21 cellular contexts compared by ENCODE assay signal in the genomic region with DNA sequence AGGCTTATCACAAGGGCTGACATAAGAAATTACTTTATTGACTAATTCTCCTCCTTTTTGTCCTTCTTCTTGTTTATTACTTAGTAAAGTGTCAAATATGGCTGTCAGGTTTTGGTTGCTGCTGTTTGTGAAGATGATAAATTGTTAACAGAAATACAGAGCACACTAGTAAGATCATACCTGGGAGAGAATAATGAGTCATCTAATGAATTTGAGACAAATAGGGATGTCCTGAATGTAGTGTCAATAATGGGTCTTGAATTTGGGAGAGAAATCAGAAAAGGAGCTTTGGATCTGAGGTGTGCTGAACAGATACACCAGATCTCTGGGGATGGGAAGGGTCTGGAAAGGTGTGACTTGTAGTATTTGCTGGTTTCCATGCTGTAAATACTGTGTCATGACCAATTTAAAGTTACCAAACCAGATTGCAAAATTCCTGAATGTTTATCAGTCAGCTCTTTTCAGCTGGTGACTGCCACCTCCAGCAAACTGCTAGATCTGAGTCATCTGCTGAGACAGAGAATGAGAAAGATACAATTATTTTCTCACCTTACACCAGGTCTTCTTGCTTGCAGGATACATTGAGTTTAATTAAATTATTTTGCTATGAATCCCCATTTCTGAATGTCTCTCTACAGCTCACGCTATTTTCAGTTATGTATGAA.
A peak's percentile ranks its signal among the peaks of the same experiment; 100 is the strongest.
DNase-seq lines count a peak whose midpoint lies in the region; ATAC-seq, FAIRE-seq and TF ChIP-seq lines count a peak whose summit lies in the region.
"Had no signal": no experiment of that assay in that cellular context is flagged by ENCODE, and none has a peak within 500 bp of the region (broad histone marks: within the 10 kb centered on the region; RNA-seq: fewer than 3 reads in every experiment).

No MANE protein-coding gene starts in this region.

- no peak overlapping the region for H2BK120ac ChIP-seq in H9 (ENCODE audit: low read depth, low read length, poor library complexity, severe bottlenecking)

- H3K4me3 ChIP-seq in MM.1S (ENCODE audit: low read length), result no peak overlapping the region
- H3K4me3 ChIP-seq: coronary artery, gastrocnemius medialis, GM12878, tibial artery had no signal

- H3K79me2 ChIP-seq in H9 (ENCODE audit: insufficient read depth, low read length) (no peaks in the 10 kb centered on the region), MM.1S (ENCODE audit: low read length) (no peaks in the 10 kb centered on the region)
- H3K79me2 ChIP-seq: parathyroid adenoma had no signal

- no peak overlapping the region for H3K4ac ChIP-seq in H9 (ENCODE audit: low read depth, low read length)

- H3K79me1 ChIP-seq in H9 (ENCODE audit: insufficient read depth, low read depth, low read length, poor library complexity, severe bottlenecking), result no peaks in the 10 kb centered on the region

- no peaks in the 10 kb centered on the region for H3K4me1 ChIP-seq in H9 (ENCODE audit: insufficient read depth, low read length)
- no peaks in the 10 kb centered on the region for H3K4me1 ChIP-seq in MM.1S (ENCODE audit: low read length)
- H3K4me1 ChIP-seq: gastrocnemius medialis, parathyroid adenoma had no signal

- no peak overlapping the region for H3K23ac ChIP-seq in H9 (ENCODE audit: insufficient read length, low read depth, low read length)

- POLR2A ChIA-PET in T-cell (lab: Charles Lee), result no interaction called here

- H3K9me3 Mint-ChIP-seq in H9, result no peaks in the 10 kb centered on the region
- no peaks in the 10 kb centered on the region for H3K9me3 Mint-ChIP-seq in T-cell

- H3K9ac ChIP-seq in H9 (ENCODE audit: extremely low read depth, insufficient read length, low read length), result no peak overlapping the region
- H3K9ac ChIP-seq in MM.1S (ENCODE audit: low read length), result no peak overlapping the region
- H3K9ac ChIP-seq: parathyroid adenoma, SK-N-SH had no signal

- no peaks in the 10 kb centered on the region for H3K27me3 Mint-ChIP-seq in H9 (ENCODE audit: low read depth)
- no peaks in the 10 kb centered on the region for H3K27me3 Mint-ChIP-seq in T-cell

- TF ChIP-seq CTCF in H9 (conservative IDR thresholded peaks at IDR 0.05) (no peak), MM.1S (IDR thresholded peaks at IDR 0.05; ENCODE audit: low read length) (no peak)

- no peak overlapping the region for H4K8ac ChIP-seq in H9 (replicated peaks; ENCODE audit: insufficient read length, low read depth, low read length)

- H3K18ac ChIP-seq in H9 (ENCODE audit: insufficient read length, low read depth, low read length), result no peak overlapping the region

- no peak overlapping the region for H2BK20ac ChIP-seq in H9 (ENCODE audit: low read depth, low read length, poor library complexity, severe bottlenecking)

- no CpG with 5 or more reads among the region's 1 CpG for WGBS in H9 (ENCODE audit: extremely low coverage, insufficient read length, low lambda C conversion rate)

- H3K27ac Mint-ChIP-seq in H9 (peak overlapping the region in 2 of 3 experiments; percentile 31 to 62; a peak in 2 of 7 replicates), T-cell (peak overlapping the region; percentile 10 to 34)

- H3K27ac ChIP-seq in H9 (ENCODE audit: insufficient read length, low read depth, low read length) (no peak overlapping the region), MM.1S (ENCODE audit: low read length) (no peak overlapping the region)
- H3K27ac ChIP-seq: coronary artery, gastrocnemius medialis, parathyroid adenoma, tibial artery had no signal

- H2BK5ac ChIP-seq in H9 (ENCODE audit: insufficient read length, low read length), result no peak overlapping the region

- H4K5ac ChIP-seq in H9 (ENCODE audit: insufficient read length, low read depth, low read length), result no peak overlapping the region

- ATAC-seq in T-cell (replicated peaks in 1 of 4) (no peak), HG03439 (IDR thresholded peaks at IDR 0.05; ENCODE audit: unreplicated experiment) (no peak), GM18858 (IDR thresholded peaks at IDR 0.05; ENCODE audit: unreplicated experiment) (no peak)
- ATAC-seq: gastrocnemius medialis, GM12878, left ventricle myocardium superior had no signal

- H2AK5ac ChIP-seq in H9 (ENCODE audit: insufficient read length, low read length), result no peak overlapping the region

- CTCF ChIA-PET in T-cell (lab: Charles Lee), result interaction anchor here in 1 of 2 donors (0.6 kb wide), 1 partner anchor 11 kb away, joined by 3 read pairs; no protein-coding TSS in a partner anchor

- no peak overlapping the region for H3K14ac ChIP-seq in H9 (ENCODE audit: insufficient read depth, low read length)

- no peaks in the 10 kb centered on the region for H3K27me3 ChIP-seq in H9 (ENCODE audit: insufficient read depth, low read length)
- no peaks in the 10 kb centered on the region for H3K27me3 ChIP-seq in MM.1S (replicated peaks; ENCODE audit: insufficient read depth, low read length)
- H3K27me3 ChIP-seq: gastrocnemius medialis, tibial artery had no signal

- H2AFZ ChIP-seq in H9 (ENCODE audit: low read length) (no peak overlapping the region), MM.1S (ENCODE audit: low read length) (no peak overlapping the region)
- H2AFZ ChIP-seq: parathyroid adenoma had no signal

- no peaks in the 10 kb centered on the region for H3K9me2 ChIP-seq in MM.1S (replicated peaks; ENCODE audit: insufficient read depth, low read length)
- H3K9me2 ChIP-seq: SK-N-SH had no signal

- H3K4me1 Mint-ChIP-seq in H9, result peaks cover 21 to 35% of the 10 kb centered on the region in 2 experiments
- peaks cover 44 to 49% (median 46%) of the 10 kb centered on the region in 3 donors for H3K4me1 Mint-ChIP-seq in T-cell

- H4K91ac ChIP-seq in H9 (ENCODE audit: insufficient read length, low read depth, low read length), result no peak overlapping the region

- H2BK12ac ChIP-seq in H9 (ENCODE audit: insufficient read length, low read depth, low read length), result no peak overlapping the region

- H3K36me3 ChIP-seq in MM.1S (replicated peaks; ENCODE audit: insufficient read depth, low read length), result no peaks in the 10 kb centered on the region
- H3K36me3 ChIP-seq: gastrocnemius medialis, tibial artery had no signal

- H3K4me2 ChIP-seq in H9 (ENCODE audit: insufficient read depth, insufficient read length, low read length) (no peak overlapping the region), MM.1S (ENCODE audit: low read depth, low read length) (no peak overlapping the region)
- H3K4me2 ChIP-seq: SK-N-SH had no signal

- H3K56ac ChIP-seq in H9 (ENCODE audit: insufficient read length, low read depth, low read length), result no peak overlapping the region

- H4K20me1 ChIP-seq in H9 (ENCODE audit: control insufficient read depth, insufficient read depth, insufficient read length) (no peaks in the 10 kb centered on the region), MM.1S (ENCODE audit: insufficient read depth, low read length) (no peaks in the 10 kb centered on the region)

- H3F3A ChIP-seq in MM.1S (ENCODE audit: insufficient read depth, low read length), result no peaks in the 10 kb centered on the region

- no peak overlapping the region for H2BK15ac ChIP-seq in H9 (ENCODE audit: low read depth, low read length)

- DNase-seq in Ammon's horn (ENCODE audit: low spot score) (peak; percentile 26), H9 (no peak), T-cell (no peak), MM.1S (no peak), NCI-H82 treated with DMSO at 0.1 percent for 48 hours (lab: John Stamatoyannopoulos, UW; ENCODE audit: unreplicated experiment) (no peak)
- DNase-seq: activated effector memory CD4-positive, alpha-beta T cell treated with anti-CD3 and anti-CD28 coated beads, Interleukin-2, amount 50 U/mL, for 16 hours; Calu3; gastrocnemius medialis; left ventricle myocardium superior; MV-4-11; NCI-H2029; NCI-H510A treated with DMSO at 0.1 percent for 48 hours; SK-N-SH; tibial artery had no signal

- H3T11ph ChIP-seq in H9 (ENCODE audit: low read length), result no peak overlapping the region

- no peak overlapping the region for H3K4me3 Mint-ChIP-seq in H9
- no peak overlapping the region for H3K4me3 Mint-ChIP-seq in T-cell

- FAIRE-seq in islet of Langerhans (lab: Jason Lieb, UNC), result peak; percentile 38
- FAIRE-seq: endothelial cell of umbilical vein, GM12878 had no signal

- H3K9me3 ChIP-seq in H9 (ENCODE audit: control insufficient read depth, low read depth, low read length) (no peaks in the 10 kb centered on the region), MM.1S (replicated peaks; ENCODE audit: insufficient read depth, low read length) (no peaks in the 10 kb centered on the region)
- H3K9me3 ChIP-seq: gastrocnemius medialis, SK-N-SH, tibial artery had no signal

- H3K36me3 Mint-ChIP-seq in H9 (ENCODE audit: insufficient read depth in 1 of 3, low read depth in 3 of 3) (no peaks in the 10 kb centered on the region), T-cell (peaks cover 29% of the 10 kb centered on the region)

- no peaks in the 10 kb centered on the region for H3K23me2 ChIP-seq in H9 (ENCODE audit: insufficient read length, low read depth, low read length, poor library complexity, severe bottlenecking)
